Comparison of ENCODE assay signal across 1 cellular context in genomic region chr6:44126320-44127149, GRCh38.
TF ChIP-seq lines count a peak whose summit lies in the region.

No MANE protein-coding gene starts in this region.

TF ChIP-seq in K562, 482 proteins besides CTCF, POLR2A, EP300 and RAD21 (continued from another document):
- TF ChIP-seq ZNF395 (CRISPR knock-in tag; IDR thresholded peaks at IDR 0.05) = peak; percentile 76
- TF ChIP-seq SP1 (CRISPR knock-in tag; IDR thresholded peaks at IDR 0.05) = 0 out of 2 replicates have a peak, but pooled peaks have one; percentile 16
- no peak for TF ChIP-seq ZFP1 (CRISPR knock-in tag; IDR thresholded peaks at IDR 0.05)
- peak; percentile 48; the same call in 1 of the 2 replicates for TF ChIP-seq GABPB1 (CRISPR knock-in tag; IDR thresholded peaks at IDR 0.05)
- no peak for TF ChIP-seq ATF6 (CRISPR knock-in tag; IDR thresholded peaks at IDR 0.05)
- TF ChIP-seq BDP1 (IDR thresholded peaks at IDR 0.05; ENCODE audit: insufficient read depth, insufficient read length) = no peak
- TF ChIP-seq HIVEP1 (CRISPR knock-in tag; IDR thresholded peaks at IDR 0.05) = no peak
- TF ChIP-seq E2F8 (IDR thresholded peaks at IDR 0.05; ENCODE audit: low read depth, partially characterized antibody) = no peak
